Comparison of ENCODE assay signal across 9 cellular contexts in genomic region chr2:37570773-37571570, GRCh38.
A peak's percentile ranks its signal among the peaks of the same experiment; 100 is the strongest.
DNase-seq lines count a peak whose midpoint lies in the region; ATAC-seq, FAIRE-seq and TF ChIP-seq lines count a peak whose summit lies in the region.
"Had no signal": no experiment of that assay in that cellular context is flagged by ENCODE, and none has a peak within 500 bp of the region (broad histone marks: within the 10 kb centered on the region; RNA-seq: fewer than 3 reads in every experiment).

No MANE protein-coding gene starts in this region.

- H3K36me3 ChIP-seq in adipocyte (ENCODE audit: control insufficient read depth, insufficient read depth, low read length, severe bottlenecking): no peaks in the 10 kb centered on the region
- no peaks in the 10 kb centered on the region for H3K36me3 ChIP-seq in osteoblast (ENCODE audit: insufficient read depth, low read length)
- H3K36me3 ChIP-seq in WERI-Rb-1: no peaks in the 10 kb centered on the region
- H3K36me3 ChIP-seq: ascending aorta had no signal

- H3K27me3 ChIP-seq in adipocyte (replicated peaks; ENCODE audit: control insufficient read depth, insufficient read depth, low read length) (no peaks in the 10 kb centered on the region), osteoblast (ENCODE audit: insufficient read depth, low read length) (no peaks in the 10 kb centered on the region), WERI-Rb-1 (ENCODE audit: insufficient read depth, low read depth, severe bottlenecking) (no peaks in the 10 kb centered on the region)
- H3K27me3 ChIP-seq: ascending aorta had no signal

- peak in 1 of 2 experiments; percentile 49 for DNase-seq in A549 (ENCODE audit: low read depth in 1 of 2, low spot score in 1 of 2)
- DNase-seq in adipocyte (ENCODE audit: low read depth): peak; percentile 77
- DNase-seq in osteoblast (ENCODE audit: insufficient read length, low spot score, missing footprints): peak; percentile 71
- DNase-seq in COLO668 (lab: John Stamatoyannopoulos, UW; ENCODE audit: unreplicated experiment): no peak
- no peak for DNase-seq in hippocampal formation (lab: John Stamatoyannopoulos, UW)
- DNase-seq in WERI-Rb-1: no peak

- H3K4me3 ChIP-seq in A549 (no peak overlapping the region), adipocyte (ENCODE audit: low read length) (no peak overlapping the region), osteoblast (ENCODE audit: insufficient read depth, low read length) (no peak overlapping the region), WERI-Rb-1 (ENCODE audit: low read depth, low read length) (no peak overlapping the region)
- H3K4me3 ChIP-seq: ascending aorta had no signal

- no peak for FAIRE-seq in A549 (lab: Jason Lieb, UNC)

- CTCF ChIA-PET in A549 (lab: Yijun Ruan, JAX): interaction anchor here (0.6 to 2.6 kb wide), 5 partner anchors 17 to 306 kb away, joined by 3 to 15 read pairs (median 4); no protein-coding TSS in a partner anchor

- WGBS in A549 (ENCODE audit: missing lambda C conversion rate): 38% methylated on average over 6 of the region's 6 CpGs

- no peak for TF ChIP-seq EP300 in A549 (IDR thresholded peaks at IDR 0.05)

- peak overlapping the region; percentile 60 for H3K9ac ChIP-seq in adipocyte (ENCODE audit: low read length)

- H4K20me1 ChIP-seq in osteoblast (ENCODE audit: insufficient read depth, low read length): no peaks in the 10 kb centered on the region

- POLR2A ChIA-PET in A549 (lab: Yijun Ruan, JAX): no interaction called here

- H3K9me3 ChIP-seq in A549 (no peaks in the 10 kb centered on the region), adipocyte (ENCODE audit: control insufficient read depth, low read length) (no peaks in the 10 kb centered on the region), osteoblast (ENCODE audit: low read depth, low read length) (no peaks in the 10 kb centered on the region), WERI-Rb-1 (ENCODE audit: severe bottlenecking) (no peaks in the 10 kb centered on the region)
- H3K9me3 ChIP-seq: ascending aorta had no signal

- no peak overlapping the region for H2AFZ ChIP-seq in osteoblast (ENCODE audit: low read length)

- no peak for TF ChIP-seq RAD21 in A549 (conservative IDR thresholded peaks at IDR 0.05 in 1 of 2, IDR thresholded peaks at IDR 0.05 in 1 of 2)

- ATAC-seq in A549 (peak; percentile 85 to 91), GM18873 (IDR thresholded peaks at IDR 0.05; ENCODE audit: low FRiP score, unreplicated experiment) (peak; percentile 85), HG03095 (IDR thresholded peaks at IDR 0.05; ENCODE audit: unreplicated experiment) (peak; percentile 74)

- peak overlapping the region; percentile 12 to 32; a peak in 3 of 6 replicates for H3K27ac ChIP-seq in A549
- peak overlapping the region; percentile 96 for H3K27ac ChIP-seq in osteoblast (ENCODE audit: low read depth, low read length)
- H3K27ac ChIP-seq in WERI-Rb-1: no peak overlapping the region

- no peak for TF ChIP-seq POLR2A in A549 (IDR thresholded peaks at IDR 0.05; ENCODE audit: low read length)

- no peaks in the 10 kb centered on the region for H3K79me2 ChIP-seq in osteoblast (ENCODE audit: insufficient read depth, low read length)

- H3K4me2 ChIP-seq in A549: peak overlapping the region; percentile 29
- H3K4me2 ChIP-seq in osteoblast (ENCODE audit: insufficient read depth, low read length): peak overlapping the region; percentile 36

- peaks cover 34% of the 10 kb centered on the region for H3K4me1 ChIP-seq in A549
- H3K4me1 ChIP-seq in adipocyte (ENCODE audit: control insufficient read depth, insufficient read depth, low read length): peaks cover 56% of the 10 kb centered on the region
- H3K4me1 ChIP-seq in osteoblast (ENCODE audit: insufficient read depth, low read length): peaks cover 62% of the 10 kb centered on the region

- TF ChIP-seq CTCF in A549 (IDR thresholded peaks at IDR 0.05) (no peak), osteoblast (IDR thresholded peaks at IDR 0.05; ENCODE audit: extremely low read depth, low read depth, low read length) (no peak), WERI-Rb-1 (IDR thresholded peaks at IDR 0.05; ENCODE audit: low read depth, low read length) (no peak)

TF ChIP-seq in A549, 52 proteins besides CTCF, POLR2A, EP300 and RAD21:
- TF ChIP-seq FOSL2 (IDR thresholded peaks at IDR 0.05): no peak
- TF ChIP-seq FOSL2 (CRISPR knock-in tag; IDR thresholded peaks at IDR 0.05): peak; percentile 10; the same call in 1 of the 2 replicates
- peak; percentile 52; the same call in 1 of the 2 replicates for TF ChIP-seq MAX (IDR thresholded peaks at IDR 0.05)
- no peak for TF ChIP-seq MAZ (IDR thresholded peaks at IDR 0.05; ENCODE audit: borderline replicate concordance, low read depth, low read length)

Comparison
In these comparisons a context has a peak if more than half of its experiments do, and no peak if none do; other contexts are left out.
1. DNase-seq: peak in adipocyte (single experiment) and osteoblast (single experiment); none in COLO668 (single experiment), hippocampal formation (0 of 2) and WERI-Rb-1 (single experiment).
2. Peak in every context shown above with its lines, with median percentiles within 50 percentile points of each other: ATAC-seq.